ENCODE assay signal across 19 cellular contexts in genomic region chr6:32689531-32690505, GRCh38. TPM values are rescaled to one million over a fixed set of nuclear protein-coding genes. Genes with fewer than 3 reads are reported as not detected.
A peak's percentile ranks its signal among the peaks of the same experiment; 100 is the strongest.
DNase-seq lines count a peak whose midpoint lies in the region; ATAC-seq, FAIRE-seq and TF ChIP-seq lines count a peak whose summit lies in the region.
"Had no signal": no experiment of that assay in that cellular context is flagged by ENCODE, and none has a peak within 500 bp of the region (broad histone marks: within the 10 kb centered on the region; RNA-seq: fewer than 3 reads in every experiment).

No MANE protein-coding gene starts in this region.

- H3K27me3 ChIP-seq in endothelial cell of umbilical vein (ENCODE audit: control insufficient read depth in 2 of 2, insufficient read depth in 2 of 2, low read length in 2 of 2), result peaks cover 0 to 2% of the 10 kb centered on the region in 2 experiments

- H3K36me3 Mint-ChIP-seq in activated naive CD8-positive, alpha-beta T cell treated with anti-CD3 and anti-CD28 coated beads, Interleukin-2, amount 50 U/mL, for 24 hours (ENCODE audit: low read depth), result no peaks in the 10 kb centered on the region
- H3K36me3 Mint-ChIP-seq in activated naive CD8-positive, alpha-beta T cell treated with anti-CD3 and anti-CD28 coated beads for 36 hours, result peaks cover 2% of the 10 kb centered on the region

- no peaks in the 10 kb centered on the region for H3K79me2 ChIP-seq in endothelial cell of umbilical vein (ENCODE audit: control insufficient read depth, insufficient read depth, low read length)

- H3K4me2 ChIP-seq in endothelial cell of umbilical vein (ENCODE audit: insufficient read depth, low read length), result no peak overlapping the region

- H3K27ac ChIP-seq in endothelial cell of umbilical vein (ENCODE audit: insufficient read depth, low read depth, low read length), result no peak overlapping the region
- H3K27ac ChIP-seq: esophagus squamous epithelium, tibial nerve had no signal

- TF ChIP-seq CTCF in endothelial cell of umbilical vein (IDR thresholded peaks at IDR 0.05; ENCODE audit: extremely low read depth in 1 of 2, insufficient read depth in 1 of 2, low read depth in 1 of 2, low read length in 2 of 2), result no peak

- POLR2A ChIA-PET in endothelial cell of umbilical vein (lab: Charles Lee), result no interaction called here

- no peaks in the 10 kb centered on the region for H3K9me3 Mint-ChIP-seq in activated naive CD8-positive, alpha-beta T cell treated with anti-CD3 and anti-CD28 coated beads, Interleukin-2, amount 50 U/mL, for 24 hours
- peaks cover under 1% of the 10 kb centered on the region for H3K9me3 Mint-ChIP-seq in activated naive CD8-positive, alpha-beta T cell treated with anti-CD3 and anti-CD28 coated beads for 36 hours

- dilution Hi-C loops in endothelial cell of umbilical vein (cut with MboI; ENCODE audit: extremely low pct_ligation_motif_present, low sequenced_read_pairs), result no loop called here

- H3K36me3 ChIP-seq in endothelial cell of umbilical vein (ENCODE audit: control insufficient read depth in 2 of 2, extremely low read depth in 1 of 2, insufficient read depth in 2 of 2, low read length in 2 of 2), result no peaks in the 10 kb centered on the region
- H3K36me3 ChIP-seq: esophagus squamous epithelium, tibial nerve had no signal

- H2AFZ ChIP-seq in endothelial cell of umbilical vein (ENCODE audit: low read depth, low read length), result no peak overlapping the region

- no TSS peak for BruUV-seq in endothelial cell of umbilical vein (replicated peaks; lab: Mats Ljungman, UMichigan)

- no peaks in the 10 kb centered on the region for H3K9me1 ChIP-seq in endothelial cell of umbilical vein (replicated peaks; ENCODE audit: control insufficient read depth, extremely low read depth, insufficient read depth, low read length)

- peaks cover 41% of the 10 kb centered on the region for H3K4me1 Mint-ChIP-seq in activated naive CD8-positive, alpha-beta T cell treated with anti-CD3 and anti-CD28 coated beads, Interleukin-2, amount 50 U/mL, for 24 hours
- peaks cover 26% of the 10 kb centered on the region for H3K4me1 Mint-ChIP-seq in activated naive CD8-positive, alpha-beta T cell treated with anti-CD3 and anti-CD28 coated beads for 36 hours

- no peak for ATAC-seq in activated naive CD8-positive, alpha-beta T cell treated with anti-CD3 and anti-CD28 coated beads, Interleukin-2, amount 50 U/mL, for 24 hours
- ATAC-seq in HG03139 (IDR thresholded peaks at IDR 0.05; ENCODE audit: unreplicated experiment) (no peak), left colon (no peak)
- ATAC-seq: Panc1 had no signal

- no peak for DNase-seq in activated naive CD8-positive, alpha-beta T cell treated with anti-CD3 and anti-CD28 coated beads, Interleukin-2, amount 50 U/mL, for 24 hours
- no peak for DNase-seq in activated naive CD8-positive, alpha-beta T cell treated with anti-CD3 and anti-CD28 coated beads for 36 hours
- DNase-seq in NAMALWA (ENCODE audit: low spot score) (peak; percentile 72), endothelial cell of umbilical vein (ENCODE audit: low read depth, low spot score) (peak; percentile 15), DMS153 (lab: John Stamatoyannopoulos, UW) (no peak), NCI-H82 (lab: John Stamatoyannopoulos, UW) (no peak), left colon (no peak)
- DNase-seq: activated CD8-positive, alpha-beta memory T cell treated with anti-CD3 and anti-CD28 coated beads, Interleukin-2, amount 50 U/mL, for 4 hours; activated naive CD8-positive, alpha-beta T cell treated with anti-CD3 and anti-CD28 coated beads, Interleukin-2, amount 10 ng/mL, durations not matched to agents 7 days and 5 days; DMS79; esophagus squamous epithelium; NCI-H1105; stimulated activated CD4-positive, alpha-beta T cell treated with anti-CD3 and anti-CD28 coated beads, Interleukin-12 subunit alpha, Interleukin-12 subunit beta, amount 100 ng/mL, for 4 hours; T1000 had no signal

- H3K27me3 Mint-ChIP-seq in activated naive CD8-positive, alpha-beta T cell treated with anti-CD3 and anti-CD28 coated beads, Interleukin-2, amount 50 U/mL, for 24 hours, result peaks cover 7% of the 10 kb centered on the region
- peaks cover 24% of the 10 kb centered on the region for H3K27me3 Mint-ChIP-seq in activated naive CD8-positive, alpha-beta T cell treated with anti-CD3 and anti-CD28 coated beads for 36 hours

- H3K4me3 Mint-ChIP-seq in activated naive CD8-positive, alpha-beta T cell treated with anti-CD3 and anti-CD28 coated beads, Interleukin-2, amount 50 U/mL, for 24 hours, result no peak overlapping the region
- no peak overlapping the region for H3K4me3 Mint-ChIP-seq in activated naive CD8-positive, alpha-beta T cell treated with anti-CD3 and anti-CD28 coated beads for 36 hours
- H3K4me3 Mint-ChIP-seq: activated naive CD8-positive, alpha-beta T cell treated with anti-CD3 and anti-CD28 coated beads, Interleukin-2, amount 10 ng/mL, durations not matched to agents 7 days and 5 days had no signal

- H3K4me1 ChIP-seq in endothelial cell of umbilical vein (ENCODE audit: control insufficient read depth, extremely low read depth, insufficient read depth, low read length), result no peaks in the 10 kb centered on the region
- H3K4me1 ChIP-seq: esophagus squamous epithelium, tibial nerve had no signal

- no peaks in the 10 kb centered on the region for H3K9me3 ChIP-seq in endothelial cell of umbilical vein (replicated peaks; ENCODE audit: control insufficient read depth, insufficient read depth, low read length)
- H3K9me3 ChIP-seq: esophagus squamous epithelium had no signal

- CTCF ChIA-PET in endothelial cell of umbilical vein (lab: Charles Lee), result interaction anchor here (1.0 to 1.6 kb wide), 2 partner anchors 68 to 178 kb away, joined by 3 read pairs; no protein-coding TSS in a partner anchor

- no peaks in the 10 kb centered on the region for H4K20me1 ChIP-seq in endothelial cell of umbilical vein (replicated peaks; ENCODE audit: control insufficient read depth, extremely low read depth, insufficient read depth, low read length)

- intact Hi-C loops in endothelial cell of umbilical vein (cut with micrococcal nuclease) (no loop called here), left colon (cut with DNase I, micrococcal nuclease) (no loop called here)

- peak overlapping the region; percentile 36 for H3K27ac Mint-ChIP-seq in activated naive CD8-positive, alpha-beta T cell treated with anti-CD3 and anti-CD28 coated beads, Interleukin-2, amount 50 U/mL, for 24 hours
- H3K27ac Mint-ChIP-seq in activated naive CD8-positive, alpha-beta T cell treated with anti-CD3 and anti-CD28 coated beads for 36 hours, result no peak overlapping the region
- H3K27ac Mint-ChIP-seq: activated naive CD8-positive, alpha-beta T cell treated with anti-CD3 and anti-CD28 coated beads, Interleukin-2, amount 10 ng/mL, durations not matched to agents 7 days and 5 days had no signal

- no peak for TF ChIP-seq POLR2A in endothelial cell of umbilical vein (IDR thresholded peaks at IDR 0.05; ENCODE audit: low read depth, low read length)

- no peak for FAIRE-seq in endothelial cell of umbilical vein (lab: Jason Lieb, UNC)
- FAIRE-seq: HTR-8/SVneo had no signal

- no peak overlapping the region for H3K9ac ChIP-seq in endothelial cell of umbilical vein (replicated peaks; ENCODE audit: extremely low read depth, insufficient read depth, low read length)

- no peak overlapping the region for H3K4me3 ChIP-seq in endothelial cell of umbilical vein (replicated peaks in 1 of 3; ENCODE audit: insufficient read depth in 1 of 3, low read depth in 1 of 3, low read length in 3 of 3)
- H3K4me3 ChIP-seq: esophagus squamous epithelium, tibial nerve had no signal

TF ChIP-seq in endothelial cell of umbilical vein, 7 proteins besides CTCF, POLR2A, EP300 and RAD21 (continues in another document):
- no peak for TF ChIP-seq EZH2 (IDR thresholded peaks at IDR 0.05; ENCODE audit: borderline replicate concordance, low read depth, low read length, severe bottlenecking)
- TF ChIP-seq POLR2AphosphoS5 (IDR thresholded peaks at IDR 0.05; ENCODE audit: insufficient read depth, low read depth, low read length), result no peak
- no peak for TF ChIP-seq GATA2 (IDR thresholded peaks at IDR 0.05; ENCODE audit: insufficient read depth, insufficient read length, low read depth, low read length)

RNA-seq across cellular contexts. Expression of gene HLA-DQB1, which starts 23.4 kb away (rescaled TPM):
- total RNA-seq in activated naive CD8-positive, alpha-beta T cell treated with anti-CD3 and anti-CD28 coated beads for 36 hours, result 10 to 100 TPM; 13.9 to 17.5 TPM
- total RNA-seq in endothelial cell of umbilical vein (not detected in 2 replicates), left colon (10 to 100 TPM in 1 of 2 donors, 1 to 10 TPM in 1; 6.6 to 39.3 TPM)
- not detected in 2 replicates for polyA plus RNA-seq in endothelial cell of umbilical vein
- polyA plus RNA-seq in endothelial cell of umbilical vein (2011; cell fraction: cytosol; rRNA removed), result not detected in 2 replicates
- not detected in 2 replicates for polyA plus RNA-seq in endothelial cell of umbilical vein (2011; cell fraction: nucleus; rRNA removed)
- polyA plus RNA-seq in endothelial cell of umbilical vein (2012), result not detected in 2 replicates
- polyA minus RNA-seq in endothelial cell of umbilical vein, result not detected in 2 replicates
- polyA minus RNA-seq in endothelial cell of umbilical vein (2011; cell fraction: cytosol; rRNA and poly(A)+ RNA removed), result not detected
- polyA minus RNA-seq in endothelial cell of umbilical vein (2011; cell fraction: nucleus; rRNA and poly(A)+ RNA removed), result not detected in 2 replicates
- total RNA-seq: osteocyte had no signal

RNA-seq across cellular contexts. Expression of gene HLA-DQA2, which starts 51.4 kb away (rescaled TPM):
- total RNA-seq in activated naive CD8-positive, alpha-beta T cell treated with anti-CD3 and anti-CD28 coated beads for 36 hours, result under 1 TPM; 0.45 to 0.46 TPM
- total RNA-seq in endothelial cell of umbilical vein (not detected in 2 replicates), left colon (1 to 10 TPM in 1 of 2 donors, not detected in 1; 1.2 TPM)
- not detected in 2 replicates for polyA plus RNA-seq in endothelial cell of umbilical vein
- not detected in 2 replicates for polyA plus RNA-seq in endothelial cell of umbilical vein (2011; cell fraction: cytosol; rRNA removed)
- polyA plus RNA-seq in endothelial cell of umbilical vein (2011; cell fraction: nucleus; rRNA removed), result not detected in 2 replicates
- not detected in 2 replicates for polyA plus RNA-seq in endothelial cell of umbilical vein (2012)
- not detected in 2 replicates for polyA minus RNA-seq in endothelial cell of umbilical vein
- polyA minus RNA-seq in endothelial cell of umbilical vein (2011; cell fraction: cytosol; rRNA and poly(A)+ RNA removed), result not detected
- not detected in 2 replicates for polyA minus RNA-seq in endothelial cell of umbilical vein (2011; cell fraction: nucleus; rRNA and poly(A)+ RNA removed)
- total RNA-seq: osteocyte had no signal

RNA-seq across cellular contexts. Expression of gene HLA-DQA1, which starts 52.6 kb away (rescaled TPM):
- 1 to 10 TPM; 4.4 to 5.3 TPM for total RNA-seq in activated naive CD8-positive, alpha-beta T cell treated with anti-CD3 and anti-CD28 coated beads for 36 hours
- total RNA-seq in endothelial cell of umbilical vein (not detected in 2 replicates), left colon (10 to 100 TPM in 1 of 2 donors, 1 to 10 TPM in 1; 5.1 to 45.0 TPM)
- polyA plus RNA-seq in endothelial cell of umbilical vein, result not detected in 2 replicates
- not detected in 2 replicates for polyA plus RNA-seq in endothelial cell of umbilical vein (2011; cell fraction: cytosol; rRNA removed)
- 0.25 TPM in 1 of 2 replicates, not detected in the other for polyA plus RNA-seq in endothelial cell of umbilical vein (2011; cell fraction: nucleus; rRNA removed)
- not detected in 2 replicates for polyA plus RNA-seq in endothelial cell of umbilical vein (2012)
- polyA minus RNA-seq in endothelial cell of umbilical vein, result not detected in 2 replicates
- polyA minus RNA-seq in endothelial cell of umbilical vein (2011; cell fraction: cytosol; rRNA and poly(A)+ RNA removed), result not detected
- not detected in 2 replicates for polyA minus RNA-seq in endothelial cell of umbilical vein (2011; cell fraction: nucleus; rRNA and poly(A)+ RNA removed)
- total RNA-seq: osteocyte had no signal

Comparison
In these comparisons a context has a peak if more than half of its experiments do, and no peak if none do; other contexts are left out.
1. DNase-seq: peak in NAMALWA (single experiment) and endothelial cell of umbilical vein (single experiment); none in activated naive CD8-positive, alpha-beta T cell treated with anti-CD3 and anti-CD28 coated beads, Interleukin-2, amount 50 U/mL, for 24 hours (single experiment), activated naive CD8-positive, alpha-beta T cell treated with anti-CD3 and anti-CD28 coated beads for 36 hours (single experiment), DMS153 (single experiment), NCI-H82 (single experiment) and left colon (0 of 2).